ENCODE assay signal across 16 cellular contexts in genomic region chr3:123527046-123527445, GRCh38. TPM values are rescaled to one million over a fixed set of nuclear protein-coding genes. Genes with fewer than 3 reads are reported as not detected.
A peak's percentile ranks its signal among the peaks of the same experiment; 100 is the strongest.
DNase-seq lines count a peak whose midpoint lies in the region; ATAC-seq, FAIRE-seq and TF ChIP-seq lines count a peak whose summit lies in the region.
"Had no signal": no experiment of that assay in that cellular context is flagged by ENCODE, and none has a peak within 500 bp of the region (broad histone marks: within the 10 kb centered on the region; RNA-seq: fewer than 3 reads in every experiment).

No MANE protein-coding gene starts in this region.

- peak overlapping the region in 2 of 3 donors; percentile 39 to 73 for H3K27ac Mint-ChIP-seq in CD4-positive, CD25-positive, alpha-beta regulatory T cell
- H3K27ac Mint-ChIP-seq in central memory CD8-positive, alpha-beta T cell (ENCODE audit: low read depth) = peak overlapping the region; percentile 51
- H3K27ac Mint-ChIP-seq: B cell, H9 had no signal

- H3K27me3 Mint-ChIP-seq in CD4-positive, CD25-positive, alpha-beta regulatory T cell = no peaks in the 10 kb centered on the region
- H3K27me3 Mint-ChIP-seq in central memory CD8-positive, alpha-beta T cell = no peaks in the 10 kb centered on the region
- H3K27me3 Mint-ChIP-seq: B cell had no signal

- no peak overlapping the region for H3K27ac ChIP-seq in CD4-positive, CD25-positive, alpha-beta regulatory T cell (ENCODE audit: insufficient read depth, low read length, poor library complexity, severe bottlenecking)
- H3K27ac ChIP-seq in KMS-11 = peak overlapping the region; percentile 8; the same call in 1 of the 2 replicates
- H3K27ac ChIP-seq: C4-2B had no signal

- no peaks in the 10 kb centered on the region for H3K79me2 ChIP-seq in KMS-11 (ENCODE audit: insufficient read depth, low read depth)

- H3K4me2 ChIP-seq in KMS-11 = peak overlapping the region; percentile 80

- no peaks in the 10 kb centered on the region for H3K27me3 ChIP-seq in CD4-positive, CD25-positive, alpha-beta regulatory T cell (ENCODE audit: control insufficient read depth, insufficient read depth, low read length)
- no peaks in the 10 kb centered on the region for H3K27me3 ChIP-seq in KMS-11 (ENCODE audit: insufficient read depth, low read depth)

- H3K36me3 ChIP-seq in CD4-positive, CD25-positive, alpha-beta regulatory T cell (ENCODE audit: control insufficient read depth, insufficient read depth, low read length) = peaks cover 18% of the 10 kb centered on the region
- H3K36me3 ChIP-seq in KMS-11 (ENCODE audit: insufficient read depth) = no peaks in the 10 kb centered on the region

- H3K4me3 ChIP-seq in CD4-positive, CD25-positive, alpha-beta regulatory T cell (ENCODE audit: low read depth, low read length) = no peak overlapping the region
- H3K4me3 ChIP-seq in KMS-11 (IDR thresholded peaks at IDR 0.05; ENCODE audit: insufficient read depth, low read depth, low read length) (no peak overlapping the region), lower leg skin (ENCODE audit: low read depth, poor library complexity, severe bottlenecking) (no peak overlapping the region)

- no peaks in the 10 kb centered on the region for H3K9me3 Mint-ChIP-seq in CD4-positive, CD25-positive, alpha-beta regulatory T cell
- H3K9me3 Mint-ChIP-seq in central memory CD8-positive, alpha-beta T cell = no peaks in the 10 kb centered on the region
- H3K9me3 Mint-ChIP-seq: H9 had no signal

- FAIRE-seq in GM19239 (lab: Jason Lieb, UNC) = peak; percentile 76
- FAIRE-seq: A204.1 had no signal

- no peak for TF ChIP-seq POLR2A in lower leg skin (IDR thresholded peaks at IDR 0.05)

- WGBS in lower leg skin, 2 donors = 94 to 95% methylated on average over 3 of the region's 3 CpGs

- TF ChIP-seq CTCF in KMS-11 (conservative IDR thresholded peaks at IDR 0.05; ENCODE audit: low read depth, low read length) (no peak), lower leg skin (IDR thresholded peaks at IDR 0.05) (no peak)

- H3K9me3 ChIP-seq in CD4-positive, CD25-positive, alpha-beta regulatory T cell (ENCODE audit: control insufficient read depth in 2 of 2, low read length in 2 of 2) = no peaks in the 10 kb centered on the region

- peaks cover 43% of the 10 kb centered on the region for H3K36me3 Mint-ChIP-seq in CD4-positive, CD25-positive, alpha-beta regulatory T cell
- peaks cover 12% of the 10 kb centered on the region for H3K36me3 Mint-ChIP-seq in central memory CD8-positive, alpha-beta T cell (ENCODE audit: insufficient read depth)

- H3K4me3 Mint-ChIP-seq in CD4-positive, CD25-positive, alpha-beta regulatory T cell = no peak overlapping the region
- no peak overlapping the region for H3K4me3 Mint-ChIP-seq in central memory CD8-positive, alpha-beta T cell
- H3K4me3 Mint-ChIP-seq: B cell, H9 had no signal

- peaks cover 13 to 40% (median 22%) of the 10 kb centered on the region in 4 donors for H3K4me1 Mint-ChIP-seq in CD4-positive, CD25-positive, alpha-beta regulatory T cell
- peaks cover 60% of the 10 kb centered on the region for H3K4me1 Mint-ChIP-seq in central memory CD8-positive, alpha-beta T cell

- H3K4me1 ChIP-seq in CD4-positive, CD25-positive, alpha-beta regulatory T cell (ENCODE audit: control insufficient read depth, insufficient read depth, low read length, poor library complexity, severe bottlenecking) = peaks cover 7% of the 10 kb centered on the region
- peaks cover 21% of the 10 kb centered on the region for H3K4me1 ChIP-seq in KMS-11 (ENCODE audit: low read depth, poor library complexity, severe bottlenecking)

- intact Hi-C loops in lower leg skin (cut with DNase I; ENCODE audit: low total_unique reads) = no loop called here

- no peaks in the 10 kb centered on the region for H4K20me1 ChIP-seq in KMS-11 (ENCODE audit: insufficient read depth)

- ATAC-seq in CD4-positive, CD25-positive, alpha-beta regulatory T cell (ENCODE audit: low read depth in 2 of 2) = no peak
- ATAC-seq in central memory CD8-positive, alpha-beta T cell (replicated peaks; ENCODE audit: extremely low read depth, poor library complexity, severe bottlenecking) = no peak
- ATAC-seq in GM19328 (IDR thresholded peaks at IDR 0.05; ENCODE audit: unreplicated experiment) = no peak
- no peak for ATAC-seq in HG03469 (IDR thresholded peaks at IDR 0.05; ENCODE audit: unreplicated experiment)

- DNase-seq in CD4-positive, CD25-positive, alpha-beta regulatory T cell = no peak
- DNase-seq in GM19239 (ENCODE audit: insufficient read length, low spot score) (no peak), lower leg skin (ENCODE audit: low spot score in 2 of 2) (no peak)
- DNase-seq in central memory CD8-positive, alpha-beta T cell (ENCODE audit: low spot score in 2 of 2) = no peak
- DNase-seq: DMS53, GF-D8, GOT3, H9, IMR-90, KBM-7 had no signal

- no peak overlapping the region for H2AFZ ChIP-seq in KMS-11 (ENCODE audit: low read depth)

- H3K9ac ChIP-seq in KMS-11 = no peak overlapping the region; the same call in 1 of the 2 replicates

RNA-seq across cellular contexts. Expression of gene HACD2, which starts 57.8 kb away (rescaled TPM):
- total RNA-seq in CD4-positive, CD25-positive, alpha-beta regulatory T cell = 19.8 TPM
- 10 to 100 TPM; 22.7 to 28.7 (median 27.6) TPM for polyA plus RNA-seq in CD4-positive, CD25-positive, alpha-beta regulatory T cell
- 10 to 100 TPM; 29.3 to 56.4 (median 40.2) TPM for total RNA-seq in lower leg skin
